27 cellular contexts compared by ENCODE assay signal in genomic region chr6:106050538-106050937, GRCh38.
"Had no signal": no experiment of that assay in that cellular context is flagged by ENCODE, and none has a peak within 500 bp of the region (broad histone marks: within the 10 kb centered on the region; RNA-seq: fewer than 3 reads in every experiment).

No MANE protein-coding gene starts in this region.

- H3K4me3 Mint-ChIP-seq: activated CD4-positive, alpha-beta memory T cell treated with anti-CD3 and anti-CD28 coated beads for 36 hours; activated CD4-positive, alpha-beta T cell treated with anti-CD3 and anti-CD28 coated beads, Interleukin-2, amount 10 ng/mL, durations not matched to agents 7 days and 5 days; activated T-cell treated with anti-CD3 and anti-CD28 coated beads, Interleukin-2, amount 50 U/mL, for 4 hours; T-cell had no signal

- ATAC-seq: activated naive CD4-positive, alpha-beta T cell treated with anti-CD3 and anti-CD28 coated beads, Interleukin-2, amount 50 U/mL, for 72 hours; activated T-cell treated with anti-CD3 and anti-CD28 coated beads, Interleukin-2, amount 50 U/mL, for 4 hours; Panc1; Right ventricle myocardium inferior had no signal

- H3K27ac Mint-ChIP-seq: activated CD4-positive, alpha-beta memory T cell treated with anti-CD3 and anti-CD28 coated beads for 36 hours; activated CD4-positive, alpha-beta T cell treated with anti-CD3 and anti-CD28 coated beads, Interleukin-2, amount 10 ng/mL, durations not matched to agents 7 days and 5 days; activated naive CD4-positive, alpha-beta T cell treated with anti-CD3 and anti-CD28 coated beads, Interleukin-2, amount 50 U/mL, for 72 hours; T-cell had no signal

- DNase-seq: activated CD4-positive, alpha-beta memory T cell treated with anti-CD3 and anti-CD28 coated beads for 36 hours; activated CD4-positive, alpha-beta T cell treated with anti-CD3 and anti-CD28 coated beads, Interleukin-2, amount 10 ng/mL, durations not matched to agents 7 days and 5 days; activated CD4-positive, CD25-positive, alpha-beta regulatory T cell; activated CD8-positive, alpha-beta memory T cell treated with anti-CD3 and anti-CD28 coated beads for 24 hours; activated effector memory CD4-positive, alpha-beta T cell treated with anti-CD3 and anti-CD28 coated beads, Interleukin-2, amount 50 U/mL, for 16 hours; activated naive CD4-positive, alpha-beta T cell treated with Interleukin-2 at 50 U/mL for 16 hours; activated T-cell treated with anti-CD3 and anti-CD28 coated beads, Interleukin-2, amount 50 U/mL, for 4 hours; caudate nucleus; MG63; MV-4-11; NCI-H1092 treated with DMSO at 0.1 percent for 48 hours; NCI-H1417 treated with DMSO at 0.1 percent for 48 hours; NCI-H1694 treated with DMSO at 0.1 percent for 48 hours; NCI-H2029 treated with DMSO at 0.1 percent for 48 hours; NCI-H510A treated with DMSO at 0.1 percent for 48 hours; NK-92 treated with Interleukin-12 subunit alpha and Interleukin-12 subunit beta, amount 100 ng/mL, for 24 hours; OCI-M1; RPMI8226; T-cell; T-helper 2 cell; T1000 had no signal

- H3K27ac ChIP-seq: breast epithelium, SK-N-MC, VCaP had no signal

- H3K4me1 ChIP-seq: breast epithelium had no signal

- H3K4me3 ChIP-seq: breast epithelium, MG63, SK-N-MC had no signal

- H3K36me3 Mint-ChIP-seq: activated CD4-positive, alpha-beta memory T cell treated with anti-CD3 and anti-CD28 coated beads for 36 hours; activated naive CD4-positive, alpha-beta T cell treated with anti-CD3 and anti-CD28 coated beads, Interleukin-2, amount 50 U/mL, for 72 hours; T-cell had no signal

- H3K36me3 ChIP-seq: breast epithelium, MG63 had no signal

- H3K9me3 ChIP-seq: breast epithelium, MG63 had no signal

- H3K27me3 Mint-ChIP-seq: activated CD4-positive, alpha-beta memory T cell treated with anti-CD3 and anti-CD28 coated beads for 36 hours had no signal

- H3K9me3 Mint-ChIP-seq: activated CD4-positive, alpha-beta memory T cell treated with anti-CD3 and anti-CD28 coated beads for 36 hours; activated naive CD4-positive, alpha-beta T cell treated with anti-CD3 and anti-CD28 coated beads, Interleukin-2, amount 50 U/mL, for 72 hours; activated T-cell treated with anti-CD3 and anti-CD28 coated beads, Interleukin-2, amount 50 U/mL, for 4 hours; T-cell had no signal

- H3K27me3 ChIP-seq: breast epithelium, MG63 had no signal
